ENCODE assay signal across 26 cellular contexts in the genomic region with DNA sequence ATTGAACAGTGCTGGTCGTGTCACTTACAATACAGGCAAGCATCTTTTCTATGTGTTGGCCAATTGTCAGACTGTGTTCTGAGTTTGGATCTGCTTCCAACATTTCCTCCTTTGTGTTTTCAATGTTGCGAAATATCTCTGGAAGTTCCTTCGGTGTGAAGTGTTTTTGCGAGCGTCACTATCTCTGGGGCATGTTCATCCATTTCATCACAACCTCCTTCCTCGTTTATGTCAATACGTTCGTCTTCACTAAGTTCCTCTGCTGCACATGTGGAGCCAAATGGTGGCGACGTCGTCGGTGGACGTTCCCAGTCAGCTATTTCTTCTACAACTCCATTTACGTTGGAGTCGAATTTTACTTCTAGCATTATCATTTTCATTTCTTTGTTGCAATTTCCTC.
A peak's percentile ranks its signal among the peaks of the same experiment; 100 is the strongest.
DNase-seq lines count a peak whose midpoint lies in the region; ATAC-seq and TF ChIP-seq lines count a peak whose summit lies in the region.
"Had no signal": no experiment of that assay in that cellular context is flagged by ENCODE, and none has a peak within 500 bp of the region (broad histone marks: within the 10 kb centered on the region; RNA-seq: fewer than 3 reads in every experiment).

No MANE protein-coding gene starts in this region.

- DNase-seq in left ventricle myocardium superior = no peak
- DNase-seq in right cardiac atrium = no peak
- DNase-seq in NOMO-1 treated with dmso at 0.1 percent for 144 hours (lab: John Stamatoyannopoulos, UW; ENCODE audit: unreplicated experiment) = peak; percentile 29
- peak; percentile 67 for DNase-seq in fibroblast of mammary gland (ENCODE audit: low read depth)
- DNase-seq in dermis blood vessel endothelial cell = no peak
- DNase-seq in foreskin keratinocyte = no peak
- DNase-seq: activated CD4-positive, alpha-beta memory T cell treated with anti-CD3 and anti-CD28 coated beads for 36 hours; activated CD4-positive, CD25-positive, alpha-beta regulatory T cell treated with anti-CD3 and anti-CD28 coated beads, Interleukin-2, amount 50 U/mL, for 72 hours; activated CD8-positive, alpha-beta memory T cell treated with anti-CD3 and anti-CD28 coated beads, Interleukin-2, amount 50 U/mL, for 48 hours; anterior cingulate cortex; caudate nucleus; cortex of kidney; HCEC 1CT; Karpas-422; left lung; midbrain; naive thymus-derived CD8-positive, alpha-beta T cell; NCI-H1048; NCI-H1694; NCI-H2171; NCI-H524 treated with DMSO at 0.1 percent for 48 hours; tibial artery had no signal

- H3K4me3 ChIP-seq in right cardiac atrium (ENCODE audit: low read length) = no peak overlapping the region
- H3K4me3 ChIP-seq in fibroblast of mammary gland (ENCODE audit: control insufficient read depth, low read depth, low read length) = no peak overlapping the region
- H3K4me3 ChIP-seq: BLaER1 treated with 17β-estradiol and CSF1 and Interleukin-3, amounts not matched to agents 10 nM and 100 nM; esophagus muscularis mucosa; left lung; tibial artery had no signal

- no peak overlapping the region for H3K27ac ChIP-seq in right cardiac atrium (ENCODE audit: low read length)
- H3K27ac ChIP-seq in foreskin keratinocyte = no peak overlapping the region
- H3K27ac ChIP-seq: BLaER1 treated with 17β-estradiol and CSF1 and Interleukin-3, amounts not matched to agents 10 nM and 100 nM; esophagus muscularis mucosa; left lung; tibial artery had no signal

- no peaks in the 10 kb centered on the region for H3K9me3 ChIP-seq in right cardiac atrium (ENCODE audit: control insufficient read depth, low read length)
- H3K9me3 ChIP-seq: BLaER1 treated with 17β-estradiol and CSF1 and Interleukin-3, amounts not matched to agents 10 nM and 100 nM; esophagus muscularis mucosa; left lung; tibial artery had no signal

- intact Hi-C loops in left ventricle myocardium superior (cut with micrococcal nuclease) (no loop called here), right cardiac atrium (cut with DNase I) (no loop called here)

- H3K4me1 ChIP-seq in right cardiac atrium (ENCODE audit: control insufficient read depth, insufficient read depth, low read length) (no peaks in the 10 kb centered on the region), foreskin keratinocyte (no peaks in the 10 kb centered on the region)
- H3K4me1 ChIP-seq: esophagus muscularis mucosa, left lung, tibial artery had no signal

- WGBS in right cardiac atrium = 62% methylated on average over 15 of the region's 15 CpGs

- peak; percentile 38 for ATAC-seq in left ventricle myocardium superior
- ATAC-seq in right cardiac atrium = no peak
- ATAC-seq in GM21529 (IDR thresholded peaks at IDR 0.05; ENCODE audit: unreplicated experiment) = no peak
- ATAC-seq in foreskin keratinocyte = no peak
- ATAC-seq: activated T-helper 17 cell treated with anti-CD3 and anti-CD28 coated beads, Interleukin-2, amount 50 U/mL, for 72 hours; left lung; naive thymus-derived CD8-positive, alpha-beta T cell had no signal

- H3K27me3 ChIP-seq in right cardiac atrium (ENCODE audit: control insufficient read depth, insufficient read depth) (no peaks in the 10 kb centered on the region), foreskin keratinocyte (peaks cover 9% of the 10 kb centered on the region)
- H3K27me3 ChIP-seq: BLaER1 treated with 17β-estradiol and CSF1 and Interleukin-3, amounts not matched to agents 10 nM and 100 nM; esophagus muscularis mucosa; left lung; tibial artery had no signal

- TF ChIP-seq CTCF in fibroblast of mammary gland (conservative IDR thresholded peaks at IDR 0.05; ENCODE audit: control insufficient read depth, insufficient read depth, low read depth, low read length) (no peak), foreskin keratinocyte (conservative IDR thresholded peaks at IDR 0.05) (no peak)

Comparison
In these comparisons a context has a peak if more than half of its experiments do, and no peak if none do; other contexts are left out.
1. DNase-seq: peak in NOMO-1 treated with dmso at 0.1 percent for 144 hours (single experiment) and fibroblast of mammary gland (single experiment); none in left ventricle myocardium superior (single experiment), right cardiac atrium (0 of 3), dermis blood vessel endothelial cell (single experiment) and foreskin keratinocyte (0 of 2).